Comparison of ENCODE assay signal across 8 cellular contexts in genomic region chr19:2391118-2391725, GRCh38. TPM values are rescaled to one million over a fixed set of nuclear protein-coding genes. Genes with fewer than 3 reads are reported as not detected.
DNase-seq lines count a peak whose midpoint lies in the region; ATAC-seq and TF ChIP-seq lines count a peak whose summit lies in the region.

No MANE protein-coding gene starts in this region.

- H4K20me1 ChIP-seq in GM23338 (replicated peaks; ENCODE audit: insufficient read depth), result no peaks in the 10 kb centered on the region

- peaks cover 10 to 12% of the 10 kb centered on the region in 2 donors for H3K27me3 Mint-ChIP-seq in CD8-positive, alpha-beta memory T cell
- peaks cover 13% of the 10 kb centered on the region for H3K27me3 Mint-ChIP-seq in GM23338 (ENCODE audit: insufficient read depth, low read depth, poor library complexity)

- H3K4me2 ChIP-seq in GM23338, result no peak overlapping the region

- no peaks in the 10 kb centered on the region for H3K4me1 ChIP-seq in CD8-positive, alpha-beta memory T cell (ENCODE audit: insufficient read depth, low read length)
- H3K4me1 ChIP-seq in GM23338 (ENCODE audit: insufficient read depth), result no peaks in the 10 kb centered on the region
- H3K4me1 ChIP-seq in neutrophil (ENCODE audit: control insufficient read depth in 1 of 2, insufficient read depth in 1 of 2, low read depth in 1 of 2, low read length in 1 of 2), result peaks cover 19 to 26% of the 10 kb centered on the region in 2 experiments

- no peaks in the 10 kb centered on the region for H3K9me3 Mint-ChIP-seq in CD8-positive, alpha-beta memory T cell
- peaks cover 2% of the 10 kb centered on the region; the same call in 2 of the 3 replicates for H3K9me3 Mint-ChIP-seq in GM23338

- H3K9me2 ChIP-seq in GM23338 (ENCODE audit: insufficient read depth), result no peaks in the 10 kb centered on the region

- H3K27ac ChIP-seq in CD8-positive, alpha-beta memory T cell (ENCODE audit: low read depth, low read length), result no peak overlapping the region
- H3K27ac ChIP-seq in GM23338 (ENCODE audit: low read depth), result no peak overlapping the region
- H3K27ac ChIP-seq in neutrophil, result no peak overlapping the region

- no peaks in the 10 kb centered on the region for H3K79me2 ChIP-seq in GM23338 (replicated peaks; ENCODE audit: insufficient read depth)

- H2AFZ ChIP-seq in GM23338, result no peak overlapping the region

- no peaks in the 10 kb centered on the region for H3K9me3 ChIP-seq in CD8-positive, alpha-beta memory T cell (ENCODE audit: low read length)
- no peaks in the 10 kb centered on the region for H3K9me3 ChIP-seq in neutrophil

- CTCF ChIA-PET in CD8-positive, alpha-beta memory T cell (lab: Charles Lee), result interaction anchor here (0.7 to 5.3 kb wide), 8 partner anchors 12 to 235 kb away, joined by 3 to 35 read pairs (median 3); no protein-coding TSS in a partner anchor

- H3K27ac Mint-ChIP-seq in CD8-positive, alpha-beta memory T cell, result no peak overlapping the region
- no peak overlapping the region for H3K27ac Mint-ChIP-seq in GM23338

- POLR2A ChIA-PET in CD8-positive, alpha-beta memory T cell (lab: Charles Lee), result no interaction called here

- H3K4me3 ChIP-seq in CD8-positive, alpha-beta memory T cell (ENCODE audit: low read length), result no peak overlapping the region
- no peak overlapping the region for H3K4me3 ChIP-seq in GM23338
- H3K4me3 ChIP-seq in fibroblast of the aortic adventitia (ENCODE audit: low read depth, low read length), result no peak overlapping the region
- no peak overlapping the region for H3K4me3 ChIP-seq in neutrophil (ENCODE audit: low read depth in 1 of 2, low read length in 1 of 2)

- TF ChIP-seq CTCF in GM23338 (conservative IDR thresholded peaks at IDR 0.05; ENCODE audit: low read depth in 2 of 2) (peak; percentile 78 to 89), fibroblast of the aortic adventitia (IDR thresholded peaks at IDR 0.05; ENCODE audit: insufficient read depth, low read length) (peak; percentile 84), neutrophil (IDR thresholded peaks at IDR 0.05) (peak; percentile 80)

- H3K4me3 Mint-ChIP-seq in CD8-positive, alpha-beta memory T cell, result no peak overlapping the region
- no peak overlapping the region for H3K4me3 Mint-ChIP-seq in GM23338

- ATAC-seq in GM23338 (peak; percentile 65), GM18909 (IDR thresholded peaks at IDR 0.05; ENCODE audit: poor library complexity, unreplicated experiment) (no peak), GM19395 (IDR thresholded peaks at IDR 0.05; ENCODE audit: unreplicated experiment) (no peak)

- H3K36me3 Mint-ChIP-seq in CD8-positive, alpha-beta memory T cell, result no peaks in the 10 kb centered on the region
- no peaks in the 10 kb centered on the region for H3K36me3 Mint-ChIP-seq in GM23338 (ENCODE audit: low read depth)

- DNase-seq in CD8-positive, alpha-beta memory T cell, result peak in 4 of 5 donors; percentile 6 to 58 (median 54)
- DNase-seq in GM23338 (ENCODE audit: low spot score), result peak; percentile 79
- DNase-seq in NCI-H446 (lab: John Stamatoyannopoulos, UW), result peak; percentile 24 to 78
- DNase-seq in activated T-cell treated with anti-CD3 and anti-CD28 coated beads for 4 hours, result peak; percentile 32
- peak; percentile 82 for DNase-seq in fibroblast of the aortic adventitia (ENCODE audit: low read depth)

- no peaks in the 10 kb centered on the region for H3K36me3 ChIP-seq in CD8-positive, alpha-beta memory T cell (ENCODE audit: insufficient read depth, low read length)
- H3K36me3 ChIP-seq in GM23338 (ENCODE audit: insufficient read depth) (no peaks in the 10 kb centered on the region), neutrophil (no peaks in the 10 kb centered on the region)

- H3K4me1 Mint-ChIP-seq in CD8-positive, alpha-beta memory T cell, result peaks cover 4 to 15% (median 4%) of the 10 kb centered on the region in 3 donors
- no peaks in the 10 kb centered on the region for H3K4me1 Mint-ChIP-seq in GM23338

- H3K27me3 ChIP-seq in CD8-positive, alpha-beta memory T cell (ENCODE audit: insufficient read depth, low read length, poor library complexity, severe bottlenecking), result no peaks in the 10 kb centered on the region
- H3K27me3 ChIP-seq in GM23338 (ENCODE audit: insufficient read depth), result no peaks in the 10 kb centered on the region
- H3K27me3 ChIP-seq in neutrophil, result no peaks in the 10 kb centered on the region

- no peaks in the 10 kb centered on the region for H3F3A ChIP-seq in GM23338 (replicated peaks; ENCODE audit: low read depth)

TF ChIP-seq in GM23338, 12 proteins besides CTCF, POLR2A, EP300 and RAD21 (continues in another document):
- no peak for TF ChIP-seq ETS1 (IDR thresholded peaks at IDR 0.05)
- TF ChIP-seq STAT1 (IDR thresholded peaks at IDR 0.05; ENCODE audit: unreplicated experiment), result no peak
- TF ChIP-seq CREB1 (CRISPR knock-in tag; IDR thresholded peaks at IDR 0.05; ENCODE audit: low read depth), result no peak
- no peak for TF ChIP-seq ZNF462 (CRISPR knock-in tag; IDR thresholded peaks at IDR 0.05)
- no peak for TF ChIP-seq JUNB (IDR thresholded peaks at IDR 0.05; ENCODE audit: unreplicated experiment)

RNA-seq across cellular contexts. Expression of gene TMPRSS9, which starts 31.2 kb away (rescaled TPM):
- total RNA-seq in CD8-positive, alpha-beta memory T cell, result not detected
- polyA plus RNA-seq in CD8-positive, alpha-beta memory T cell, result not detected
- 0.16 and 0.28 TPM in 2 replicates for total RNA-seq in GM23338 (2014; rRNA removed; shearing (Covaris generic))
- 0.05 and 0.38 TPM in 2 replicates for polyA plus RNA-seq in GM23338 (2016; fragmentation: Nextera tagmentation; extraction: Ambion mirVana)
- not detected in 2 replicates for total RNA-seq in fibroblast of the aortic adventitia (ENCODE audit: low replicate concordance)

RNA-seq across cellular contexts. Expression of gene TIMM13, which starts 36.2 kb away (rescaled TPM):
- 100 to 1,000 TPM; 154 to 169 TPM for total RNA-seq in CD8-positive, alpha-beta memory T cell
- polyA plus RNA-seq in CD8-positive, alpha-beta memory T cell, result 71.0 TPM
- total RNA-seq in GM23338 (2014; rRNA removed; shearing (Covaris generic)), result 118 and 140 TPM in 2 replicates
- 347 TPM in 2 replicates for polyA plus RNA-seq in GM23338 (2016; fragmentation: Nextera tagmentation; extraction: Ambion mirVana)
- 26.9 and 33.1 TPM in 2 replicates for total RNA-seq in fibroblast of the aortic adventitia (ENCODE audit: low replicate concordance)

Comparison
In these comparisons a context has a peak if more than half of its experiments do, and no peak if none do; other contexts are left out.
1. DNase-seq: peak in every context shown above with its lines; median percentile 82 in fibroblast of the aortic adventitia; 79 in GM23338; 54 in CD8-positive, alpha-beta memory T cell; 51 in NCI-H446; 32 in activated T-cell treated with anti-CD3 and anti-CD28 coated beads for 4 hours.